16 cellular contexts compared by ENCODE assay signal in the genomic region with DNA sequence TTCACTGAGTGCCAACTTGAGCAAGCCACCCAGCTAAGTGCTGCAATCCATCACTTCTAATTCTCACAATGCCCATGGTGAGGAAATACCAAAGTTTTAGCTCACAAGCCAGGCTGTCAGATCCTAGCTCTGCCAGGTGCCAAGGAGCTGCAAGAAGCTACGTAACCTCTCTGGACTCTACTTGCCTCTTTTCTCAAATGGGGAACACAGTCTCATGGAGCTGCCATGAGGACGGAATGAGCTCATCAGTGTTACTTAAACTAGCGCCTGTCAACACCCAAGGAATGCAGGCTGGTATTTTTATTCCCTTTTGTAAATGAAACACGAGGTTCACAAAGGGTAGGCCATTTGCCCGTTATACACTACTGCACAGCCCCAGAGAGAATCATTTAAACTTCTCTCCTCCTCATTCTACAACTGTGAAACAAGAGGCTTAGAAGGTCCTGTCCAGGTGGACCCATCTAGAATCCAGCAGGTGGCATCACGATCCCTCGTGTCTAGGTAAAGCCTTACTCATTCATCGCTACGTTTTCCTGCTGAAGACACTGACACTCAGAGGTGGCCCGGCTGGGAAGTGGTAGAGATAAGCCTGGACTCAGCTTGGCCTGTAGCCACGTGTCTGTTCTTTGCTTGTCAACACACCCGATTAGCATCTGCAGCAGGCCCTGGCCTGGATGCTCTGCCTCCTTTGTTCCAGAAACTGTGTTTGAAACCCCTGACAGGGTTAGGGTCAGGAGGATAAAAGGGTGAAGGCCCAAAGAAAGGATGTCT. TPM values are rescaled to one million over a fixed set of nuclear protein-coding genes. Genes with fewer than 3 reads are reported as not detected.
DNase-seq lines count a peak whose midpoint lies in the region; ATAC-seq and TF ChIP-seq lines count a peak whose summit lies in the region.
"Had no signal": no experiment of that assay in that cellular context is flagged by ENCODE, and none has a peak within 500 bp of the region (broad histone marks: within the 10 kb centered on the region; RNA-seq: fewer than 3 reads in every experiment).

No MANE protein-coding gene starts in this region.

- no peak for TF ChIP-seq CTCF in OCI-LY1 (IDR thresholded peaks at IDR 0.05; ENCODE audit: low read length)
- no peak for TF ChIP-seq CTCF in testis (IDR thresholded peaks at IDR 0.05)

- H3K36me3 ChIP-seq in OCI-LY1 (ENCODE audit: insufficient read depth, low read length), result peaks cover 98% of the 10 kb centered on the region
- no peaks in the 10 kb centered on the region for H3K36me3 ChIP-seq in testis (ENCODE audit: low read depth, missing control alignments)

- ATAC-seq in right cardiac atrium, result peak; percentile 61 to 83
- ATAC-seq: stimulated activated memory B cell treated with anti-CD40 and anti-IgM and Interleukin-4, amounts not matched to agents 10 μg/mL and 1 μg/mL and 100 μg/mL, for 72 hours had no signal

- no peak overlapping the region for H2AFZ ChIP-seq in OCI-LY1 (ENCODE audit: low read length)

- 48% methylated on average over 12 of the region's 12 CpGs for WGBS in right cardiac atrium
- WGBS in testis, 2 donors, result 69 to 73% methylated on average over 12 of the region's 12 CpGs

- no peaks in the 10 kb centered on the region for H4K20me1 ChIP-seq in OCI-LY1 (ENCODE audit: insufficient read depth, low read length)

- no peak for TF ChIP-seq POLR2A in erythroblast (IDR thresholded peaks at IDR 0.05; ENCODE audit: low read length)
- no peak for TF ChIP-seq POLR2A in testis (IDR thresholded peaks at IDR 0.05)

- no peak overlapping the region for H3K4me2 ChIP-seq in OCI-LY1 (ENCODE audit: low read length)

- H3K9me3 ChIP-seq in OCI-LY1 (ENCODE audit: low read length) (no peaks in the 10 kb centered on the region), right cardiac atrium (ENCODE audit: control insufficient read depth, low read length) (no peaks in the 10 kb centered on the region), testis (no peaks in the 10 kb centered on the region)
- H3K9me3 ChIP-seq: HAP-1 had no signal

- H3K79me2 ChIP-seq in OCI-LY1 (ENCODE audit: insufficient read depth, low read length), result no peaks in the 10 kb centered on the region

- H3F3A ChIP-seq in OCI-LY1 (ENCODE audit: insufficient read depth, low read length), result no peaks in the 10 kb centered on the region

- no peaks in the 10 kb centered on the region for H3K9me2 ChIP-seq in OCI-LY1 (ENCODE audit: low read depth, low read length)

- no peaks in the 10 kb centered on the region for H3K27me3 ChIP-seq in OCI-LY1 (ENCODE audit: insufficient read depth, low read length)
- no peaks in the 10 kb centered on the region for H3K27me3 ChIP-seq in right cardiac atrium (ENCODE audit: control insufficient read depth, insufficient read depth)
- no peaks in the 10 kb centered on the region for H3K27me3 ChIP-seq in testis

- no peak overlapping the region for H3K9ac ChIP-seq in OCI-LY1 (ENCODE audit: low read length)

- H3K27ac ChIP-seq in OCI-LY1 (ENCODE audit: low read depth, low read length, poor library complexity, severe bottlenecking) (peak overlapping the region; percentile 83), right cardiac atrium (ENCODE audit: low read length) (peak overlapping the region; percentile 37), testis (no peak overlapping the region)

- DNase-seq in erythroblast (lab: John Stamatoyannopoulos, UW), result peak; percentile 44 to 64
- peak; percentile 48 to 77 (median 76) for DNase-seq in right cardiac atrium
- peak; percentile 35 for DNase-seq in testis
- no peak for DNase-seq in NCI-H2107 treated with DMSO at 0.1 percent for 48 hours (lab: John Stamatoyannopoulos, UW; ENCODE audit: unreplicated experiment)
- no peak for DNase-seq in kidney tubule cell (ENCODE audit: low spot score)
- no peak for DNase-seq in OCI-M1 (lab: John Stamatoyannopoulos, UW)
- DNase-seq: activated CD4-positive, alpha-beta T cell treated with anti-CD3 and anti-CD28 coated beads, Interleukin-2, amount 50 U/mL, for 4 hours; amniotic stem cell; cerebellar nuclear complex; DND-41; hypothalamus; MV-4-11; NCI-H187 treated with DMSO at 0.1 percent for 48 hours had no signal

- H3K4me1 ChIP-seq in OCI-LY1 (ENCODE audit: insufficient read depth, low read length, severe bottlenecking) (peaks cover 32% of the 10 kb centered on the region), right cardiac atrium (ENCODE audit: control insufficient read depth, insufficient read depth, low read length) (peaks cover 5% of the 10 kb centered on the region), testis (no peaks in the 10 kb centered on the region)
- H3K4me1 ChIP-seq: HAP-1 had no signal

- no peak overlapping the region for H3K4me3 ChIP-seq in OCI-LY1 (ENCODE audit: low read depth, low read length, poor library complexity, severe bottlenecking)
- no peak overlapping the region for H3K4me3 ChIP-seq in right cardiac atrium (ENCODE audit: low read length)
- H3K4me3 ChIP-seq in testis, result no peak overlapping the region
- H3K4me3 ChIP-seq: HAP-1 had no signal

- intact Hi-C loops in right cardiac atrium (cut with DNase I) (no loop called here), testis (cut with DNase I; ENCODE audit: low total_unique reads) (no loop called here)

RNA-seq across cellular contexts. Expression of a gene that starts 43.6 kb away (rescaled TPM):
- total RNA-seq in right cardiac atrium, result 10 to 100 TPM; 50.2 to 61.6 (median 56.4) TPM
- 34.2 TPM for polyA plus RNA-seq in right cardiac atrium
- total RNA-seq in testis, result 100 to 1,000 TPM; 199 to 224 TPM
- 109 TPM for polyA plus RNA-seq in testis (ENCODE audit: insufficient read depth, low read depth, low replicate concordance)

RNA-seq across cellular contexts. Expression of a gene that starts 55.4 kb away (rescaled TPM):
- 1 to 10 TPM; 5.0 to 9.9 (median 7.4) TPM for total RNA-seq in right cardiac atrium
- polyA plus RNA-seq in right cardiac atrium, result 6.7 TPM
- 10 to 100 TPM in 1 of 2 donors, 1 to 10 TPM in 1; 8.2 to 13.9 TPM for total RNA-seq in testis
- 9.9 TPM for polyA plus RNA-seq in testis (ENCODE audit: insufficient read depth, low read depth, low replicate concordance)

Comparison
In these comparisons a context has a peak if more than half of its experiments do, and no peak if none do; other contexts are left out.
1. H3K27ac ChIP-seq: peak in OCI-LY1 (single experiment) and right cardiac atrium (single experiment); none in testis (0 of 2).
2. DNase-seq: peak in erythroblast (2 of 2), right cardiac atrium (3 of 3) and testis (single experiment); none in NCI-H2107 treated with DMSO at 0.1 percent for 48 hours (single experiment), kidney tubule cell (single experiment) and OCI-M1 (single experiment).